Comparison of ENCODE assay signal across 1 cellular context in the genomic region with DNA sequence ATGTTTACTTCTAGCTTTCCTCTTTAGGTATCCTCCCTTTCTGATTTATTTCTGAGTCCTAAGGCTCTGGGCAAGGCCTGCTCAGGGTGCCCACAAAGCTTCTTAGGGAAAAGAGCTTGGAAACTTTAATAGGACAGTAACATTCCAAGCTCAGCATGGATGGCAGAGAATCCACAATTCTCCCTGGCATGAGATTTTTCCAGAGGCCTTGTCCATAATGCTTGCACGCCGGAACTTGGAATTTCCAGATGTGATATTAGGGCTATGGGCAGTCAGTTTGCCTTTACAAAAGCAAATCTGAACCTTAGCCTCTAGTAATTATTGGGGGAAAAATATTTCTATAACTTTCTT.
TF ChIP-seq lines count a peak whose summit lies in the region.

No MANE protein-coding gene starts in this region.

TF ChIP-seq in SK-N-SH, 30 proteins besides CTCF, POLR2A, EP300 and RAD21 (continued from another document):
- TF ChIP-seq, protein P1, sequence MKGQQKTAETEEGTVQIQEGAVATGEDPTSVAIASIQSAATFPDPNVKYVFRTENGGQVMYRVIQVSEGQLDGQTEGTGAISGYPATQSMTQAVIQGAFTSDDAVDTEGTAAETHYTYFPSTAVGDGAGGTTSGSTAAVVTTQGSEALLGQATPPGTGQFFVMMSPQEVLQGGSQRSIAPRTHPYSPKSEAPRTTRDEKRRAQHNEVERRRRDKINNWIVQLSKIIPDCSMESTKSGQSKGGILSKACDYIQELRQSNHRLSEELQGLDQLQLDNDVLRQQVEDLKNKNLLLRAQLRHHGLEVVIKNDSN (IDR thresholded peaks at IDR 0.05; ENCODE audit: borderline replicate concordance, low read depth): no peak
- TF ChIP-seq RFX5 (IDR thresholded peaks at IDR 0.05; ENCODE audit: low read length): no peak
- no peak for TF ChIP-seq NRF1 (IDR thresholded peaks at IDR 0.05; ENCODE audit: low read depth, low read length)
- no peak for TF ChIP-seq FOXM1 (IDR thresholded peaks at IDR 0.05; ENCODE audit: low read depth)
- TF ChIP-seq FOXJ3 (CRISPR knock-in tag; IDR thresholded peaks at IDR 0.05): no peak
